ENCODE assay signal across 36 cellular contexts in the genomic region with DNA sequence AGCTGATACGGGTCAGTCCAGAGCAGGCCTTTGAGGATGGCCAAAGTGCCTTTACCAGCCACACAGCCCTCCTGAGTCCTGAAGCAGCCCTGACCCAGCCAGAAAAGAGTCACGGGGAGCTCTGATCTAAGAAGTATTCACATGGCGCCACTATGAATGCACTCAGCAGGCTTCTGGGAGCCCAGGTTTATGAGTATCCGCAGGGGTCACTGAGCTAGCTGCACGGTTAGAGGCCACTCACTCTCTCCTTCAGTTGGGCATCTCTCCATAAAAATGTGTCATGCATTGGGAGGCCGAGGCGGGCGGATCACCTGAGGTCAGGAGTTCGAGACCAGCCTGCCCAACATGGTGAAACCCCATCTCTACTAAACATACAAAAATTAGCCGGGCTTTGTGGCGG. TPM values are rescaled to one million over a fixed set of nuclear protein-coding genes. Genes with fewer than 3 reads are reported as not detected.
"Had no signal": no experiment of that assay in that cellular context is flagged by ENCODE, and none has a peak within 500 bp of the region (broad histone marks: within the 10 kb centered on the region; RNA-seq: fewer than 3 reads in every experiment).

No MANE protein-coding gene starts in this region.

- H3K36me3 Mint-ChIP-seq: activated naive CD4-positive, alpha-beta T cell treated with anti-CD3 and anti-CD28 coated beads, Interleukin-2, amount 50 U/mL, for 24 hours; activated naive CD8-positive, alpha-beta T cell treated with anti-CD3 and anti-CD28 coated beads, Interleukin-2, amount 10 ng/mL, durations not matched to agents 7 days and 5 days had no signal

- H3K4me3 ChIP-seq: body of pancreas, K562, Peyer's patch, SJCRH30, SK-N-MC had no signal

- H3K9me3 ChIP-seq: body of pancreas, Peyer's patch, SJCRH30 had no signal

- H3K27ac ChIP-seq: Peyer's patch, SJCRH30, SK-N-MC, WERI-Rb-1 had no signal

- DNase-seq: activated CD4-positive, alpha-beta T cell treated with anti-CD3 and anti-CD28 coated beads for 1 hour; activated CD4-positive, alpha-beta T cell treated with anti-CD3 and anti-CD28 coated beads, Interleukin-2, amount 10 ng/mL, durations not matched to agents 24 days and 14 days; activated CD4-positive, alpha-beta T cell treated with anti-CD3 and anti-CD28 coated beads, Interleukin-2, amount 50 U/mL, for 48 hours; activated CD4-positive, CD25-positive, alpha-beta regulatory T cell; activated CD8-positive, alpha-beta T cell treated with anti-CD3 and anti-CD28 coated beads, Interleukin-2, amount 10 ng/mL, durations not matched to agents 7 days and 5 days; activated gamma-delta T cell; activated naive CD4-positive, alpha-beta T cell treated with Interleukin-2 at 50 U/mL for 16 hours; activated naive CD8-positive, alpha-beta T cell treated with anti-CD3 and anti-CD28 coated beads, Interleukin-2, amount 10 ng/mL, durations not matched to agents 7 days and 5 days; activated T-cell treated with anti-CD3 and anti-CD28 coated beads, Interleukin-2, amount 50 U/mL, for 24 hours; central memory CD4-positive, alpha-beta T cell; IMR-90; Karpas-422; MM.1S; MV-4-11; NCI-H1092; NCI-H1436 treated with DMSO at 0.1 percent for 48 hours; NCI-H1694 treated with DMSO at 0.1 percent for 48 hours; NCI-H2029; NCI-H345; NCI-H524 treated with DMSO at 0.1 percent for 48 hours; Peyer's patch; RPMI8226; SHP77; SJCRH30; T-helper 17 cell; T-helper 9 cell; WERI-Rb-1 had no signal

- H3K27ac Mint-ChIP-seq: activated CD4-positive, alpha-beta T cell treated with anti-CD3 and anti-CD28 coated beads, Interleukin-2, amount 10 ng/mL, durations not matched to agents 24 days and 14 days; activated CD8-positive, alpha-beta T cell treated with anti-CD3 and anti-CD28 coated beads, Interleukin-2, amount 10 ng/mL, durations not matched to agents 7 days and 5 days; activated naive CD4-positive, alpha-beta T cell treated with anti-CD3 and anti-CD28 coated beads, Interleukin-2, amount 50 U/mL, for 24 hours; activated naive CD8-positive, alpha-beta T cell treated with anti-CD3 and anti-CD28 coated beads, Interleukin-2, amount 10 ng/mL, durations not matched to agents 7 days and 5 days; activated T-cell treated with anti-CD3 and anti-CD28 coated beads, Interleukin-2, amount 50 U/mL, for 24 hours; activated T-helper 2 cell treated with anti-CD3 and anti-CD28 coated beads, Interferon-gamma antibody, Interleukin-2, Interleukin-4, amounts not matched to agents 10 μg/mL and 5 μg/mL and 100 μg/mL, durations not matched to agents 14 hours and 24 hours and 36 hours; T-helper 17 cell had no signal

- H3K4me1 Mint-ChIP-seq: activated CD4-positive, alpha-beta T cell treated with anti-CD3 and anti-CD28 coated beads, Interleukin-2, amount 10 ng/mL, durations not matched to agents 24 days and 14 days; activated naive CD4-positive, alpha-beta T cell treated with anti-CD3 and anti-CD28 coated beads, Interleukin-2, amount 50 U/mL, for 24 hours; T-helper 17 cell had no signal

- H3K36me3 ChIP-seq: SJCRH30, WERI-Rb-1 had no signal

- H3K9me3 Mint-ChIP-seq: activated CD4-positive, alpha-beta T cell treated with anti-CD3 and anti-CD28 coated beads, Interleukin-2, amount 10 ng/mL, durations not matched to agents 24 days and 14 days; activated naive CD4-positive, alpha-beta T cell treated with anti-CD3 and anti-CD28 coated beads, Interleukin-2, amount 50 U/mL, for 24 hours; activated naive CD8-positive, alpha-beta T cell treated with anti-CD3 and anti-CD28 coated beads, Interleukin-2, amount 10 ng/mL, durations not matched to agents 7 days and 5 days; activated T-cell treated with anti-CD3 and anti-CD28 coated beads, Interleukin-2, amount 50 U/mL, for 24 hours; activated T-helper 2 cell treated with anti-CD3 and anti-CD28 coated beads, Interferon-gamma antibody, Interleukin-2, Interleukin-4, amounts not matched to agents 10 μg/mL and 5 μg/mL and 100 μg/mL, durations not matched to agents 14 hours and 24 hours and 36 hours had no signal

- H3K27me3 Mint-ChIP-seq: activated naive CD4-positive, alpha-beta T cell treated with anti-CD3 and anti-CD28 coated beads, Interleukin-2, amount 50 U/mL, for 24 hours; activated T-cell treated with anti-CD3 and anti-CD28 coated beads, Interleukin-2, amount 50 U/mL, for 24 hours had no signal

- H3K4me3 Mint-ChIP-seq: activated CD4-positive, alpha-beta T cell treated with anti-CD3 and anti-CD28 coated beads, Interleukin-2, amount 10 ng/mL, durations not matched to agents 24 days and 14 days; activated CD8-positive, alpha-beta T cell treated with anti-CD3 and anti-CD28 coated beads, Interleukin-2, amount 10 ng/mL, durations not matched to agents 7 days and 5 days; activated naive CD4-positive, alpha-beta T cell treated with anti-CD3 and anti-CD28 coated beads, Interleukin-2, amount 50 U/mL, for 24 hours; activated naive CD8-positive, alpha-beta T cell treated with anti-CD3 and anti-CD28 coated beads, Interleukin-2, amount 10 ng/mL, durations not matched to agents 7 days and 5 days; activated T-cell treated with anti-CD3 and anti-CD28 coated beads, Interleukin-2, amount 50 U/mL, for 24 hours; T-helper 17 cell had no signal

- ATAC-seq: activated CD8-positive, alpha-beta T cell treated with anti-CD3 and anti-CD28 coated beads, Interleukin-2, amount 10 ng/mL, durations not matched to agents 7 days and 5 days; body of pancreas; K562; T-helper 17 cell had no signal

- H3K27me3 ChIP-seq: body of pancreas, Peyer's patch, SJCRH30 had no signal

RNA-seq across cellular contexts. Expression of a gene that starts 10.3 kb away (rescaled TPM):
- total RNA-seq: IMR-90 had no signal

RNA-seq across cellular contexts. Expression of a gene that starts 16.3 kb away (rescaled TPM):
- total RNA-seq: activated CD4-positive, alpha-beta T cell treated with anti-CD3 and anti-CD28 coated beads, Interleukin-2, amount 10 ng/mL, durations not matched to agents 24 days and 14 days; activated CD8-positive, alpha-beta T cell treated with anti-CD3 and anti-CD28 coated beads, Interleukin-2, amount 10 ng/mL, durations not matched to agents 7 days and 5 days; activated naive CD8-positive, alpha-beta T cell treated with anti-CD3 and anti-CD28 coated beads, Interleukin-2, amount 10 ng/mL, durations not matched to agents 7 days and 5 days; activated T-helper 2 cell treated with anti-CD3 and anti-CD28 coated beads, Interferon-gamma antibody, Interleukin-2, Interleukin-4, amounts not matched to agents 10 μg/mL and 5 μg/mL and 100 μg/mL, durations not matched to agents 14 hours and 24 hours and 36 hours; astrocyte; body of pancreas; bronchial epithelial cell; IMR-90; K562; NCI-H460; Peyer's patch; SJCRH30; T-helper 17 cell had no signal
- polyA plus RNA-seq: adipose tissue, IMR-90, K562 had no signal
